8 cellular contexts compared by ENCODE assay signal in the genomic region with DNA sequence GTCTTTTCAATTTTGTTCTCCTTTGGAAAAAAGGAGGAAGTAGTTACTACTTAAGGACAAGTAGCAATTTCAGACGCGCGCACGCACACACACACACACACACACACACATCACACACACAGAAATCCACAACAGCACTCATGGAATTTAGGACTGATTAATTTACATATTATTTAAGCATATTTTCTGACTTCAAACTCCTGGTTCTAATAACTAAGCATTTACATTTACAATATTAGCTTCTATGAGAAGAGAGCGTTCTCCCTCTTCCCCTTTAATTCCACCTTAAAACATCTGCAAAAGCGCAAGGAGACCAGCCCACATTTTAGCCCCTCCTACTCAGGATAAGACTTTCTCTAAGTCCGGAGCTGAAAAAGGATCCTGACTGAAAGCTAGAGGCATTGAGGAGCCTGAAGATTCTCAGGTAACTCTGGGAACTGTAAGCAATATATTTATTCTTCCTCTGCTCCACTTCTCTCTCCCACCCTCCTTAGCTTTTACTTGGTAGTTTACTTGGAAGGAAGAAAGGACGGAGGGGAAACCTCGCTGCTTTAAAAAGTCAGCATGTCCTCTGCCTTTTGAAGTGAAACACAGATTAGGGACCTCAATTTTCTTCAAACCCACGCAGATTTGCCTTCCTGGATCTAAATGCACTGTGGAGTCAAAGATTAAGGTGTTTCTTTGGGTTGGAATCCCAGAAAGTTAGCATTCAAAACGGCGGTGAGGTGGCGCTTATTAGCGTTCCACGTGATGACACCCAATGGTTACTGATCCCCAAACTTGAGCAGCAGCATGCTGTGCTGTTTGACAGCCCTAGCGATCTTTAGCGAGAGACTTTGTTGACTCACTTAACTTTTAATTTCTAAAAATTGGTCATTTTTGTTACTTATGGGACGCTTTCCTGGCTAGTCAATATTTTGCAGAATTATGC. TPM values are rescaled to one million over a fixed set of nuclear protein-coding genes. Genes with fewer than 3 reads are reported as not detected.
DNase-seq lines count a peak whose midpoint lies in the region; ATAC-seq, FAIRE-seq and TF ChIP-seq lines count a peak whose summit lies in the region.

A gene (plus strand): TSS at position 338 of the 931 bp plus-strand sequence. CDS start 25,406 bp downstream, outside the sequence.

- BruUV-seq in endothelial cell of umbilical vein (replicated peaks; lab: Mats Ljungman, UMichigan): TSS peak; percentile 87

- H3K36me3 ChIP-seq in SU-DHL-6 (ENCODE audit: low read length): no peaks in the 10 kb centered on the region
- H3K36me3 ChIP-seq in endothelial cell of umbilical vein (ENCODE audit: control insufficient read depth in 2 of 2, extremely low read depth in 1 of 2, insufficient read depth in 2 of 2, low read length in 2 of 2): no peaks in the 10 kb centered on the region

- H3K27ac Mint-ChIP-seq in mesothelial cell of epicardium: peak within 1 kb of the TSS; percentile 90

- H3K9ac ChIP-seq in SU-DHL-6 (ENCODE audit: low read length) (no peak within 1 kb of the TSS), endothelial cell of umbilical vein (replicated peaks; ENCODE audit: extremely low read depth, insufficient read depth, low read length) (peak within 1 kb of the TSS; percentile 96)

- H3K36me3 Mint-ChIP-seq in mesothelial cell of epicardium: no peaks in the 10 kb centered on the region

- H3K9me3 ChIP-seq in SU-DHL-6 (ENCODE audit: insufficient read depth, low read length) (no peaks in the 10 kb centered on the region), endothelial cell of umbilical vein (replicated peaks; ENCODE audit: control insufficient read depth, insufficient read depth, low read length) (no peaks in the 10 kb centered on the region)

- CTCF ChIA-PET in endothelial cell of umbilical vein (lab: Charles Lee): interaction anchor here (1.0 kb wide), 4 partner anchors 12 to 149 kb away, joined by 3 to 4 read pairs (median 3); a partner anchor contains a TSS

- H2AFZ ChIP-seq in SU-DHL-6 (ENCODE audit: low read depth, low read length, severe bottlenecking) (peak within 1 kb of the TSS; percentile 13), endothelial cell of umbilical vein (ENCODE audit: low read depth, low read length) (peak within 1 kb of the TSS; percentile 99)

- FAIRE-seq in endothelial cell of umbilical vein (lab: Jason Lieb, UNC): peak; percentile 90

- TF ChIP-seq CTCF in SU-DHL-6 (IDR thresholded peaks at IDR 0.05; ENCODE audit: insufficient read depth, low read length, poor library complexity, severe bottlenecking) (no peak), endothelial cell of umbilical vein (IDR thresholded peaks at IDR 0.05; ENCODE audit: extremely low read depth in 1 of 2, insufficient read depth in 1 of 2, low read depth in 1 of 2, low read length in 2 of 2) (no peak), mesothelial cell of epicardium (IDR thresholded peaks at IDR 0.05; ENCODE audit: unreplicated experiment) (no peak)

- H3K9me2 ChIP-seq in SU-DHL-6 (replicated peaks; ENCODE audit: insufficient read depth, low read length): no peaks in the 10 kb centered on the region

- H3K4me1 ChIP-seq in endothelial cell of umbilical vein (ENCODE audit: control insufficient read depth, extremely low read depth, insufficient read depth, low read length): peaks cover 7% of the 10 kb centered on the region

- H3K9me1 ChIP-seq in endothelial cell of umbilical vein (replicated peaks; ENCODE audit: control insufficient read depth, extremely low read depth, insufficient read depth, low read length): no peaks in the 10 kb centered on the region

- H3K27ac ChIP-seq in SU-DHL-6 (ENCODE audit: low read depth, low read length) (no peak within 1 kb of the TSS), endothelial cell of umbilical vein (ENCODE audit: insufficient read depth, low read depth, low read length) (peak within 1 kb of the TSS; percentile 75)

- H3K9me3 Mint-ChIP-seq in mesothelial cell of epicardium: no peaks in the 10 kb centered on the region

- intact Hi-C loops in endothelial cell of umbilical vein (cut with micrococcal nuclease): loop anchor here (2.0 to 10.0 kb wide), 2 partner anchors 148 to 424 kb away; a partner anchor contains a TSS

- no peaks in the 10 kb centered on the region for H3F3A ChIP-seq in SU-DHL-6 (ENCODE audit: insufficient read depth)

- H3K27me3 ChIP-seq in SU-DHL-6 (ENCODE audit: low read length) (no peaks in the 10 kb centered on the region), endothelial cell of umbilical vein (ENCODE audit: control insufficient read depth in 2 of 2, insufficient read depth in 2 of 2, low read length in 2 of 2) (no peaks in the 10 kb centered on the region)

- peaks cover 17% of the 10 kb centered on the region for H3K4me1 Mint-ChIP-seq in mesothelial cell of epicardium

- no peaks in the 10 kb centered on the region for H4K20me1 ChIP-seq in SU-DHL-6 (ENCODE audit: low read depth, low read length)
- H4K20me1 ChIP-seq in endothelial cell of umbilical vein (replicated peaks; ENCODE audit: control insufficient read depth, extremely low read depth, insufficient read depth, low read length): no peaks in the 10 kb centered on the region

- H3K27me3 Mint-ChIP-seq in mesothelial cell of epicardium (ENCODE audit: low read depth): no peaks in the 10 kb centered on the region

- TF ChIP-seq POLR2A in endothelial cell of umbilical vein (IDR thresholded peaks at IDR 0.05; ENCODE audit: low read depth, low read length): no peak

- POLR2A ChIA-PET in endothelial cell of umbilical vein (lab: Charles Lee): no interaction called here

- H3K4me3 Mint-ChIP-seq in mesothelial cell of epicardium: peak within 1 kb of the TSS; percentile 86

- dilution Hi-C loops in endothelial cell of umbilical vein (cut with MboI; ENCODE audit: extremely low pct_ligation_motif_present, low sequenced_read_pairs): no loop called here

- H3K4me2 ChIP-seq in SU-DHL-6 (ENCODE audit: low read depth, low read length, poor library complexity, severe bottlenecking) (no peak within 1 kb of the TSS), endothelial cell of umbilical vein (ENCODE audit: insufficient read depth, low read length) (peak within 1 kb of the TSS; percentile 100)

- H3K4me3 ChIP-seq in SU-DHL-6 (ENCODE audit: insufficient read depth, low read length, poor library complexity, severe bottlenecking): no peak within 1 kb of the TSS
- peak within 1 kb of the TSS; percentile 67 to 100 (median 98) for H3K4me3 ChIP-seq in endothelial cell of umbilical vein (replicated peaks in 1 of 3; ENCODE audit: insufficient read depth in 1 of 3, low read depth in 1 of 3, low read length in 3 of 3)

- no peaks in the 10 kb centered on the region for H3K79me2 ChIP-seq in SU-DHL-6 (ENCODE audit: insufficient read depth, low read length)
- H3K79me2 ChIP-seq in endothelial cell of umbilical vein (ENCODE audit: control insufficient read depth, insufficient read depth, low read length): no peaks in the 10 kb centered on the region

- ATAC-seq in GM21381 (IDR thresholded peaks at IDR 0.05; ENCODE audit: unreplicated experiment) (peak; percentile 75), HG03565 (IDR thresholded peaks at IDR 0.05; ENCODE audit: unreplicated experiment) (peak; percentile 74)

- DNase-seq in EL (peak; percentile 48), endothelial cell of umbilical vein (ENCODE audit: low read depth, low spot score) (peak; percentile 87), mesothelial cell of epicardium (ENCODE audit: low spot score in 2 of 2, unreplicated experiment in 2 of 2) (no peak), ureter (ENCODE audit: low spot score) (peak; percentile 64), NCI-H510A (lab: John Stamatoyannopoulos, UW) (no peak)

TF ChIP-seq in endothelial cell of umbilical vein, 7 proteins besides CTCF, POLR2A, EP300 and RAD21:
- no peak for TF ChIP-seq EZH2 (IDR thresholded peaks at IDR 0.05; ENCODE audit: borderline replicate concordance, low read depth, low read length, severe bottlenecking)
- TF ChIP-seq, protein P1, sequence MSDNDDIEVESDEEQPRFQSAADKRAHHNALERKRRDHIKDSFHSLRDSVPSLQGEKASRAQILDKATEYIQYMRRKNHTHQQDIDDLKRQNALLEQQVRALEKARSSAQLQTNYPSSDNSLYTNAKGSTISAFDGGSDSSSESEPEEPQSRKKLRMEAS (IDR thresholded peaks at IDR 0.05; ENCODE audit: insufficient read depth, insufficient read length): no peak
- TF ChIP-seq FOS (IDR thresholded peaks at IDR 0.05; ENCODE audit: borderline replicate concordance, insufficient read depth, low read length): no peak
- TF ChIP-seq POLR2AphosphoS5 (IDR thresholded peaks at IDR 0.05; ENCODE audit: insufficient read depth, low read depth, low read length): no peak
- TF ChIP-seq JUN (IDR thresholded peaks at IDR 0.05; ENCODE audit: borderline replicate concordance, insufficient read depth, insufficient read length, low read depth): no peak
- no peak for TF ChIP-seq MYC (IDR thresholded peaks at IDR 0.05; ENCODE audit: low read depth, low read length)

RNA-seq across cellular contexts. Expression of the gene that starts here (rescaled TPM):
- total RNA-seq in endothelial cell of umbilical vein (10.6 and 13.3 TPM in 2 replicates), mesothelial cell of epicardium (10.1 to 12.5 TPM (median 11.8 TPM) in 3 replicates), ureter (45.3 TPM)
- 7.0 and 8.2 TPM in 2 replicates for polyA plus RNA-seq in endothelial cell of umbilical vein
- 9.9 and 10.7 TPM in 2 replicates for polyA plus RNA-seq in endothelial cell of umbilical vein (2011; cell fraction: cytosol; rRNA removed)
- polyA plus RNA-seq in endothelial cell of umbilical vein (2011; cell fraction: nucleus; rRNA removed): 7.8 and 9.9 TPM in 2 replicates
- 16.9 and 20.0 TPM in 2 replicates for polyA plus RNA-seq in endothelial cell of umbilical vein (2012)
- 8.5 and 9.9 TPM in 2 replicates for polyA minus RNA-seq in endothelial cell of umbilical vein
- polyA minus RNA-seq in endothelial cell of umbilical vein (2011; cell fraction: cytosol; rRNA and poly(A)+ RNA removed): 24.9 TPM
- 6.9 and 7.3 TPM in 2 replicates for polyA minus RNA-seq in endothelial cell of umbilical vein (2011; cell fraction: nucleus; rRNA and poly(A)+ RNA removed)

Comparison
In these comparisons a context has a peak if more than half of its experiments do, and no peak if none do; other contexts are left out.
1. DNase-seq: peak in EL (single experiment), endothelial cell of umbilical vein (single experiment) and ureter (single experiment); none in mesothelial cell of epicardium (0 of 2) and NCI-H510A (single experiment).